Comparison of ENCODE assay signal across 1 cellular context in the genomic region with DNA sequence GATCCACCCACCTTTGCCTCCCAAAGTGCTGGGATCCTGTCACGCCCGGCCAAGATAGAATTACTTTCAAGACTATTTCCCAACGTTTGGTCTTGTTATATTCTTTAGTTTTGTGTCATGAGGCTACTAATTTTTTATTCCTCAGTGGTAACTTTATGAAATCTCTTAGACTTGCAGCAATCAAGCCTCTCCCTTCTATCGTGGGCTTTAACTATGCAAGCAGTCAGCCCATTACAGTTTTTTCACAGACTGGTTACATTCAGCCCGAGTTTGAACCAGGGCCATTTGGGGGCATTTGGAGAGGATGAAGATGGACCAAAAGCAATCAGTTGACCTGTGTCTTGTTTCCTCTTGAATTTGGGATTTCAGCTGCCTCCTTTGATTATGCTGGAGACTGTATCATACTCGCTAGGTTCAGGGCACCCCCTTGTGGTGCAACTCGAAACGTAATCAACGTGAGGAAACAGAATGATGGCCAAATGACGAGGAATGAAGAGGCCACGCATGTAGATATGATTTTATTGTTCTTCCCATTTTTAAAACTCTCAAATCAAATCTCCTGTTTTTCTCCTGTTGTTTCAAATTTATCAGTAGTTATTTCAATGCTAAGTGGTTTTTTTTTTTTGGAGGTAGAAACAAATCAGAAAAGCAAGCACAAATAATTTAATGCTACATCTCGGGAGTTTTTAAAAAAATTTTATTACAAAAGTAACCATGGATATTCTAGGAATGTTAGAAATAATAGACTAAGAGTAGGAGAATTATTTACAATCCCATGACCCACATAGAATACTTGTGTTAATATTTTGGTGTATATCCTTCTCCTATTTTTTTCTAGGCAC.
TF ChIP-seq lines count a peak whose summit lies in the region.

No MANE protein-coding gene starts in this region.

TF ChIP-seq in Ishikawa, 13 proteins besides CTCF, POLR2A, EP300 and RAD21 (continued from another document):
- TF ChIP-seq REST (IDR thresholded peaks at IDR 0.05; ENCODE audit: low read depth) (no peak), ZBTB7A (IDR thresholded peaks at IDR 0.05; ENCODE audit: low read depth) (no peak), TEAD4 (IDR thresholded peaks at IDR 0.05) (no peak)
